Comparison of ENCODE assay signal across 28 cellular contexts in the genomic region with DNA sequence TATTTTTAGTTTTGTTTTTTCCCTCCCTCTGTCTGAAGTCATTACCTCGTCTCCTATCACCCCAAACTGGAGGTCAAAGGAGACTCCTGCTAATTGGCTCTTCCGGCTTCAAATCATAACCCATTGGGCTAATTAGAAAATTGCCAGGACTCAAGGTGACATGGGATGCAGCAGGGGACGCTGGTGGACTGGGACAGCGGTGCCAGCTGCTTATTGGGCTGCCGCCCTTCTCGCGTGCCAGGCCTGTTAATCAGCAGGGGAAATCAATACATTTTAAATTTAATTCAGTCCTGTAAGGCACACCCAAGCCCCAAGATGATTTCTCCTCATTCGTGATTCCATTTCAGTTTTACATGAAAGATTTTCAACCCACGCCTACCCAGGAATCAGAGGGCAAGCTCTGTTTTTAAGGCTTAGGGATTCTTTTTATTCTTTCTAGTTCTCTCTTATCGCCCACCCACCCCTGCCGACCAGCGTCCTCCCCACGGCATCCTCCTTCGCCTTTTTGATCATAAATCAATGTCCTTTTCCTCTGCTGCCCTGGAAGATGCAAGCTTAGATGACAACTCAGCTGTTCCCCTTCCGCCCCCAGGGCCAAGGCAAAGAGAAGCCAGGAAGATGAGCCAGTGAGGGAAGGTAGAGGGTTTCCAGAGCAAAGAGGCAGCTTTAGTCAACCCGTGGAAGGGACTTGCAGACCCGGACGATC.
A peak's percentile ranks its signal among the peaks of the same experiment; 100 is the strongest.
DNase-seq lines count a peak whose midpoint lies in the region; FAIRE-seq and TF ChIP-seq lines count a peak whose summit lies in the region.
"Had no signal": no experiment of that assay in that cellular context is flagged by ENCODE, and none has a peak within 500 bp of the region (broad histone marks: within the 10 kb centered on the region; RNA-seq: fewer than 3 reads in every experiment).

No MANE protein-coding gene starts in this region.

- H3K4me3 ChIP-seq in BE2C (ENCODE audit: low read depth, low read length) (peak overlapping the region; percentile 15), MM.1S (ENCODE audit: low read length) (no peak overlapping the region), endodermal cell (ENCODE audit: low read length) (peak overlapping the region; percentile 43), kidney (ENCODE audit: low read length in 2 of 2) (no peak overlapping the region)
- H3K4me3 ChIP-seq: adrenal gland, thoracic aorta, vagina had no signal

- no peaks in the 10 kb centered on the region for H3K9me2 ChIP-seq in MM.1S (replicated peaks; ENCODE audit: insufficient read depth, low read length)

- H3K4me1 Mint-ChIP-seq in endodermal cell (peaks cover 25% of the 10 kb centered on the region), nephron (peaks cover 23% of the 10 kb centered on the region)

- 0 out of 2 replicates have a peak, but pooled peaks cover 3% of the 10 kb centered on the region for H3K9me3 ChIP-seq in BE2C
- H3K9me3 ChIP-seq in MM.1S (replicated peaks; ENCODE audit: insufficient read depth, low read length): no peaks in the 10 kb centered on the region
- H3K9me3 ChIP-seq in endodermal cell (ENCODE audit: control insufficient read depth, low read length): peaks cover 7% of the 10 kb centered on the region
- peaks cover 0 to 6% of the 10 kb centered on the region in 2 donors for H3K9me3 ChIP-seq in kidney (ENCODE audit: control insufficient read depth in 1 of 2, low read length in 2 of 2)
- H3K9me3 ChIP-seq: adrenal gland, thoracic aorta, vagina had no signal

- H3K36me3 ChIP-seq in BE2C (no peaks in the 10 kb centered on the region), MM.1S (replicated peaks; ENCODE audit: insufficient read depth, low read length) (no peaks in the 10 kb centered on the region), endodermal cell (ENCODE audit: control insufficient read depth, insufficient read depth, low read length) (no peaks in the 10 kb centered on the region), kidney (ENCODE audit: control insufficient read depth in 1 of 2, insufficient read depth in 2 of 2, low read length in 2 of 2) (no peaks in the 10 kb centered on the region)
- H3K36me3 ChIP-seq: adrenal gland, brain microvascular endothelial cell, thoracic aorta, vagina had no signal

- H3K79me2 ChIP-seq in MM.1S (ENCODE audit: low read length): no peaks in the 10 kb centered on the region

- DNase-seq in BE2C (peak; percentile 65), MM.1S (no peak), endodermal cell (no peak), MV-4-11 (lab: John Stamatoyannopoulos, UW) (no peak), kidney (no peak), OCI-M1 (lab: John Stamatoyannopoulos, UW) (no peak)
- no peak for DNase-seq in activated CD8-positive, alpha-beta memory T cell treated with anti-CD3 and anti-CD28 coated beads, Interleukin-2, amount 50 U/mL, for 48 hours
- DNase-seq: activated CD4-positive, alpha-beta T cell treated with anti-CD3 and anti-CD28 coated beads, Interleukin-2, amount 50 U/mL, for 48 hours; activated CD4-positive, CD25-positive, alpha-beta regulatory T cell; activated naive CD4-positive, alpha-beta T cell treated with anti-CD3 and anti-CD28 coated beads for 36 hours; adrenal gland; brain microvascular endothelial cell; DMS153; KBM-7; NCI-H1436 treated with DMSO at 0.1 percent for 48 hours; NCI-H2171; NCI-H510A treated with DMSO at 0.1 percent for 48 hours; occipital lobe; stimulated activated naive CD8-positive, alpha-beta T cell treated with anti-CD3 and anti-CD28 coated beads, Interleukin-15, Interleukin-2, amounts not matched to agents 100 U/mL and 50 U/mL, for 24 hours; T-helper 1 cell had no signal

- H3K36me3 Mint-ChIP-seq in endodermal cell (ENCODE audit: low read depth) (no peaks in the 10 kb centered on the region), nephron (ENCODE audit: low read depth) (no peaks in the 10 kb centered on the region)

- no peak overlapping the region for H2AFZ ChIP-seq in MM.1S (ENCODE audit: low read length)

- H3K27ac ChIP-seq in MM.1S (ENCODE audit: low read length) (peak overlapping the region; percentile 93; the same call in 1 of the 2 replicates), endodermal cell (ENCODE audit: low read depth, low read length) (peak overlapping the region; percentile 26), kidney (ENCODE audit: low read depth in 2 of 2, low read length in 2 of 2) (no peak overlapping the region)
- H3K27ac ChIP-seq: adrenal gland, brain microvascular endothelial cell, epithelial cell of prostate, thoracic aorta, vagina had no signal

- peak; percentile 60 for TF ChIP-seq CTCF in BE2C (IDR thresholded peaks at IDR 0.05; ENCODE audit: low read depth, low read length)
- TF ChIP-seq CTCF in MM.1S (IDR thresholded peaks at IDR 0.05; ENCODE audit: low read length): no peak
- no peak for TF ChIP-seq CTCF in endodermal cell (conservative IDR thresholded peaks at IDR 0.05)
- no peak for TF ChIP-seq CTCF in nephron (IDR thresholded peaks at IDR 0.05; ENCODE audit: unreplicated experiment in 3 of 3)
- TF ChIP-seq CTCF in kidney (IDR thresholded peaks at IDR 0.05; ENCODE audit: borderline replicate concordance, extremely low read depth, insufficient read depth): no peak

- no peak for FAIRE-seq in kidney (lab: Jason Lieb, UNC)
- FAIRE-seq: H54, RCC 7860 had no signal

- H3K4me3 Mint-ChIP-seq in endodermal cell: peak overlapping the region; percentile 18
- H3K4me3 Mint-ChIP-seq in nephron: peak overlapping the region in 1 of 3 experiments; percentile 21
- H3K4me3 Mint-ChIP-seq: activated naive CD4-positive, alpha-beta T cell treated with anti-CD3 and anti-CD28 coated beads for 36 hours; activated T-helper 1 cell treated with anti-CD3 and anti-CD28 coated beads, Interleukin-12 subunit alpha, Interleukin-12 subunit beta, Interleukin-2, Interleukin-4 antibody, amounts not matched to agents 30 ng/mL and 10 ng/mL and 1 ng/mL, durations not matched to agents 14 hours and 24 hours and 36 hours; B cell had no signal

- H3K9me3 Mint-ChIP-seq in endodermal cell (peaks cover 10% of the 10 kb centered on the region), nephron (peaks cover 3% of the 10 kb centered on the region)
- H3K9me3 Mint-ChIP-seq: activated naive CD4-positive, alpha-beta T cell treated with anti-CD3 and anti-CD28 coated beads for 36 hours had no signal

- H3K27ac Mint-ChIP-seq in endodermal cell: peak overlapping the region; percentile 14
- peak overlapping the region in 2 of 3 experiments; percentile 37 to 64 for H3K27ac Mint-ChIP-seq in nephron
- H3K27ac Mint-ChIP-seq: activated naive CD4-positive, alpha-beta T cell treated with anti-CD3 and anti-CD28 coated beads for 36 hours; activated T-helper 1 cell treated with anti-CD3 and anti-CD28 coated beads, Interleukin-12 subunit alpha, Interleukin-12 subunit beta, Interleukin-2, Interleukin-4 antibody, amounts not matched to agents 30 ng/mL and 10 ng/mL and 1 ng/mL, durations not matched to agents 14 hours and 24 hours and 36 hours; B cell had no signal

- H3K4me2 ChIP-seq in MM.1S (ENCODE audit: low read depth, low read length): no peak overlapping the region

- H3K4me1 ChIP-seq in BE2C: peaks cover 46% of the 10 kb centered on the region
- H3K4me1 ChIP-seq in MM.1S (ENCODE audit: low read length): peaks cover 42% of the 10 kb centered on the region
- peaks cover 4% of the 10 kb centered on the region for H3K4me1 ChIP-seq in endodermal cell (ENCODE audit: control insufficient read depth, insufficient read depth, low read length)
- peaks cover 0 to 4% of the 10 kb centered on the region in 2 donors for H3K4me1 ChIP-seq in kidney (ENCODE audit: control insufficient read depth in 1 of 2, insufficient read depth in 1 of 2, low read depth in 1 of 2, low read length in 2 of 2)
- H3K4me1 ChIP-seq: adrenal gland had no signal

- H3K27me3 ChIP-seq in BE2C: no peaks in the 10 kb centered on the region
- no peaks in the 10 kb centered on the region for H3K27me3 ChIP-seq in MM.1S (replicated peaks; ENCODE audit: insufficient read depth, low read length)
- no peaks in the 10 kb centered on the region for H3K27me3 ChIP-seq in endodermal cell (ENCODE audit: control insufficient read depth, insufficient read depth, low read length, poor library complexity, severe bottlenecking)
- H3K27me3 ChIP-seq: adrenal gland, vagina had no signal

- H4K20me1 ChIP-seq in MM.1S (ENCODE audit: insufficient read depth, low read length): no peaks in the 10 kb centered on the region

- intact Hi-C loops in kidney (cut with DNase I): no loop called here

- peaks cover 37% of the 10 kb centered on the region for H3F3A ChIP-seq in MM.1S (ENCODE audit: insufficient read depth, low read length)

- WGBS in endodermal cell (ENCODE audit: insufficient coverage in 1 of 2, insufficient read length in 1 of 2), 2 experiments: 81 to 89% methylated on average over 14 to 18 of the region's 18 CpGs

- H3K27me3 Mint-ChIP-seq in endodermal cell (ENCODE audit: insufficient read depth) (peaks cover 3% of the 10 kb centered on the region), nephron (ENCODE audit: low read depth) (peaks cover 24% of the 10 kb centered on the region)
- H3K27me3 Mint-ChIP-seq: B cell had no signal

- H3K9ac ChIP-seq in MM.1S (ENCODE audit: low read length): no peak overlapping the region
- H3K9ac ChIP-seq in endodermal cell (ENCODE audit: extremely low read depth, low read length, poor library complexity, severe bottlenecking): no peak overlapping the region
- H3K9ac ChIP-seq in kidney (ENCODE audit: low read length in 2 of 2): no peak overlapping the region

Comparison
In these comparisons a context has a peak if more than half of its experiments do, and no peak if none do; other contexts are left out.
1. H3K4me3 ChIP-seq: peak in BE2C (single experiment) and endodermal cell (single experiment); none in MM.1S (single experiment) and kidney (0 of 2).
2. H3K27ac ChIP-seq: peak in MM.1S (single experiment) and endodermal cell (single experiment); none in kidney (0 of 2).